14 cellular contexts compared by ENCODE assay signal in the genomic region with DNA sequence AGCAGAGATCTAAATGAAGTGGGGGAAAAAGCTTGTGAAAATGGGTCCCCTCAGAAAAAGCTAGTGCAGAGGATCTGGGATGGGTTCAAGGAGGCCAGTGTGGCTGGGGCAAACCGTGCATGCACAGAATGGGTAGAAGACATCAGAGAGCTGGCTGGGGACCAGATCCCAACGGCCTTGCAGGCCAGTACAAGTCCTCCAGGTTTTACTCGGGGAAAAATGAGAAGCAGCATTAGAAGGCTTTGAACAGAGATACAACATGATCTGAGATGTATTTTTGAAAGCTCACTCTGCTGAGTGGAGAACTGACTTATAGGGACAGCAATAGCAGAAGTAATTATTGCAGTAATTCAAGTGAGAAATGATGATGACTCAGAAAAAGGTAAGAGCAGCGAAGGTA.
A peak's percentile ranks its signal among the peaks of the same experiment; 100 is the strongest.
DNase-seq lines count a peak whose midpoint lies in the region; ATAC-seq and TF ChIP-seq lines count a peak whose summit lies in the region.
"Had no signal": no experiment of that assay in that cellular context is flagged by ENCODE, and none has a peak within 500 bp of the region (broad histone marks: within the 10 kb centered on the region; RNA-seq: fewer than 3 reads in every experiment).

No MANE protein-coding gene starts in this region.

- DNase-seq in activated CD8-positive, alpha-beta T cell treated with anti-CD3 and anti-CD28 coated beads for 36 hours, result no peak
- no peak for DNase-seq in activated CD8-positive, alpha-beta T cell treated with anti-CD3 and anti-CD28 coated beads, Interleukin-2, amount 10 ng/mL, durations not matched to agents 7 days and 5 days
- DNase-seq in T-cell, result no peak
- no peak for DNase-seq in epithelial cell of prostate (ENCODE audit: low read depth, low spot score)
- no peak for DNase-seq in NCI-H82 treated with DMSO at 0.1 percent for 48 hours (lab: John Stamatoyannopoulos, UW; ENCODE audit: unreplicated experiment)
- no peak for DNase-seq in LoVo (ENCODE audit: low spot score)
- DNase-seq: aorta; dorsolateral prefrontal cortex; NCI-H2107; SJCRH30; stimulated activated naive B cell treated with anti-CD40 and anti-IgM and Interleukin-4, amounts not matched to agents 10 μg/mL and 1 μg/mL and 100 μg/mL, for 72 hours had no signal

- no peaks in the 10 kb centered on the region for H3K27me3 Mint-ChIP-seq in activated CD8-positive, alpha-beta T cell treated with anti-CD3 and anti-CD28 coated beads for 36 hours
- no peaks in the 10 kb centered on the region for H3K27me3 Mint-ChIP-seq in activated CD8-positive, alpha-beta T cell treated with anti-CD3 and anti-CD28 coated beads, Interleukin-2, amount 10 ng/mL, durations not matched to agents 7 days and 5 days (ENCODE audit: low read depth)
- H3K27me3 Mint-ChIP-seq in T-cell, result no peaks in the 10 kb centered on the region
- H3K27me3 Mint-ChIP-seq in stimulated activated memory B cell treated with anti-CD40 and anti-IgM and Interleukin-4, amounts not matched to agents 10 μg/mL and 1 μg/mL and 100 μg/mL, for 72 hours, result no peaks in the 10 kb centered on the region
- H3K27me3 Mint-ChIP-seq: stimulated activated naive B cell treated with anti-CD40 and anti-IgM and Interleukin-4, amounts not matched to agents 10 μg/mL and 1 μg/mL and 100 μg/mL, for 72 hours had no signal

- H3K27ac ChIP-seq in epithelial cell of prostate, result peak overlapping the region; percentile 9
- H3K27ac ChIP-seq: SJCRH30, vagina had no signal

- peaks cover 23% of the 10 kb centered on the region for H3K4me1 Mint-ChIP-seq in activated CD8-positive, alpha-beta T cell treated with anti-CD3 and anti-CD28 coated beads for 36 hours (ENCODE audit: low read depth)
- H3K4me1 Mint-ChIP-seq in activated CD8-positive, alpha-beta T cell treated with anti-CD3 and anti-CD28 coated beads, Interleukin-2, amount 10 ng/mL, durations not matched to agents 7 days and 5 days (ENCODE audit: low read depth), result no peaks in the 10 kb centered on the region
- peaks cover 0 to 12% (median 2%) of the 10 kb centered on the region in 3 donors for H3K4me1 Mint-ChIP-seq in T-cell
- peaks cover 21% of the 10 kb centered on the region for H3K4me1 Mint-ChIP-seq in stimulated activated memory B cell treated with anti-CD40 and anti-IgM and Interleukin-4, amounts not matched to agents 10 μg/mL and 1 μg/mL and 100 μg/mL, for 72 hours

- POLR2A ChIA-PET in activated CD8-positive, alpha-beta T cell treated with anti-CD3 and anti-CD28 coated beads for 36 hours (lab: Charles Lee), result interaction anchor here (1.5 kb wide), 1 partner anchor 23 kb away, joined by 4 read pairs; no protein-coding TSS in a partner anchor
- POLR2A ChIA-PET in activated CD8-positive, alpha-beta T cell treated with anti-CD3 and anti-CD28 coated beads, Interleukin-2, amount 10 ng/mL, durations not matched to agents 7 days and 5 days (lab: Charles Lee), result no interaction called here
- POLR2A ChIA-PET in T-cell (lab: Charles Lee), result interaction anchor here in 1 of 2 donors (0.6 kb wide), 1 partner anchor 141 kb away, joined by 3 read pairs; no protein-coding TSS in a partner anchor

- intact Hi-C loops in activated CD8-positive, alpha-beta T cell treated with anti-CD3 and anti-CD28 coated beads for 36 hours (cut with micrococcal nuclease), result no loop called here

- no peaks in the 10 kb centered on the region for H3K9me3 Mint-ChIP-seq in activated CD8-positive, alpha-beta T cell treated with anti-CD3 and anti-CD28 coated beads for 36 hours
- no peaks in the 10 kb centered on the region for H3K9me3 Mint-ChIP-seq in activated CD8-positive, alpha-beta T cell treated with anti-CD3 and anti-CD28 coated beads, Interleukin-2, amount 10 ng/mL, durations not matched to agents 7 days and 5 days (ENCODE audit: insufficient read depth)
- no peaks in the 10 kb centered on the region for H3K9me3 Mint-ChIP-seq in T-cell
- H3K9me3 Mint-ChIP-seq in stimulated activated memory B cell treated with anti-CD40 and anti-IgM and Interleukin-4, amounts not matched to agents 10 μg/mL and 1 μg/mL and 100 μg/mL, for 72 hours, result no peaks in the 10 kb centered on the region
- H3K9me3 Mint-ChIP-seq: stimulated activated naive B cell treated with anti-CD40 and anti-IgM and Interleukin-4, amounts not matched to agents 10 μg/mL and 1 μg/mL and 100 μg/mL, for 72 hours had no signal

- TF ChIP-seq CTCF in activated CD8-positive, alpha-beta T cell treated with anti-CD3 and anti-CD28 coated beads for 36 hours (IDR thresholded peaks at IDR 0.05), result no peak

- peaks cover 17% of the 10 kb centered on the region for H3K36me3 Mint-ChIP-seq in activated CD8-positive, alpha-beta T cell treated with anti-CD3 and anti-CD28 coated beads for 36 hours (ENCODE audit: low read depth)
- H3K36me3 Mint-ChIP-seq in activated CD8-positive, alpha-beta T cell treated with anti-CD3 and anti-CD28 coated beads, Interleukin-2, amount 10 ng/mL, durations not matched to agents 7 days and 5 days (ENCODE audit: low read depth), result peaks cover 30% of the 10 kb centered on the region
- peaks cover 51% of the 10 kb centered on the region for H3K36me3 Mint-ChIP-seq in T-cell
- peaks cover 49% of the 10 kb centered on the region for H3K36me3 Mint-ChIP-seq in stimulated activated memory B cell treated with anti-CD40 and anti-IgM and Interleukin-4, amounts not matched to agents 10 μg/mL and 1 μg/mL and 100 μg/mL, for 72 hours

- ATAC-seq in activated CD8-positive, alpha-beta T cell treated with anti-CD3 and anti-CD28 coated beads for 36 hours, result no peak
- ATAC-seq in activated CD8-positive, alpha-beta T cell treated with anti-CD3 and anti-CD28 coated beads, Interleukin-2, amount 10 ng/mL, durations not matched to agents 7 days and 5 days, result no peak
- ATAC-seq in T-cell (replicated peaks in 1 of 4) (no peak), GM21717 (IDR thresholded peaks at IDR 0.05; ENCODE audit: unreplicated experiment) (no peak)
- ATAC-seq in stimulated activated memory B cell treated with anti-CD40 and anti-IgM and Interleukin-4, amounts not matched to agents 10 μg/mL and 1 μg/mL and 100 μg/mL, for 72 hours, result no peak
- ATAC-seq: stimulated activated naive B cell treated with anti-CD40 and anti-IgM and Interleukin-4, amounts not matched to agents 10 μg/mL and 1 μg/mL and 100 μg/mL, for 72 hours had no signal

- H3K4me3 Mint-ChIP-seq in activated CD8-positive, alpha-beta T cell treated with anti-CD3 and anti-CD28 coated beads for 36 hours, result no peak overlapping the region
- no peak overlapping the region for H3K4me3 Mint-ChIP-seq in activated CD8-positive, alpha-beta T cell treated with anti-CD3 and anti-CD28 coated beads, Interleukin-2, amount 10 ng/mL, durations not matched to agents 7 days and 5 days
- H3K4me3 Mint-ChIP-seq in T-cell, result no peak overlapping the region
- no peak overlapping the region for H3K4me3 Mint-ChIP-seq in stimulated activated memory B cell treated with anti-CD40 and anti-IgM and Interleukin-4, amounts not matched to agents 10 μg/mL and 1 μg/mL and 100 μg/mL, for 72 hours
- H3K4me3 Mint-ChIP-seq: stimulated activated naive B cell treated with anti-CD40 and anti-IgM and Interleukin-4, amounts not matched to agents 10 μg/mL and 1 μg/mL and 100 μg/mL, for 72 hours had no signal

- CTCF ChIA-PET in activated CD8-positive, alpha-beta T cell treated with anti-CD3 and anti-CD28 coated beads for 36 hours (lab: Charles Lee), result interaction anchor here (1.1 to 1.4 kb wide), 2 partner anchors 12 to 21 kb away, joined by 3 read pairs; no protein-coding TSS in a partner anchor
- CTCF ChIA-PET in activated CD8-positive, alpha-beta T cell treated with anti-CD3 and anti-CD28 coated beads, Interleukin-2, amount 10 ng/mL, durations not matched to agents 7 days and 5 days (lab: Charles Lee), result interaction anchor here (0.6 to 1.2 kb wide), 3 partner anchors 33 to 1536 kb away, joined by 3 to 4 read pairs (median 3); no protein-coding TSS in a partner anchor
- CTCF ChIA-PET in T-cell (lab: Charles Lee), result interaction anchor here in 1 of 2 donors (0.6 kb wide), 1 partner anchor 12 kb away, joined by 6 read pairs; no protein-coding TSS in a partner anchor

- peak overlapping the region; percentile 4 for H3K27ac Mint-ChIP-seq in activated CD8-positive, alpha-beta T cell treated with anti-CD3 and anti-CD28 coated beads for 36 hours
- no peak overlapping the region for H3K27ac Mint-ChIP-seq in activated CD8-positive, alpha-beta T cell treated with anti-CD3 and anti-CD28 coated beads, Interleukin-2, amount 10 ng/mL, durations not matched to agents 7 days and 5 days
- peak overlapping the region; percentile 50 to 53 for H3K27ac Mint-ChIP-seq in T-cell
- H3K27ac Mint-ChIP-seq in stimulated activated memory B cell treated with anti-CD40 and anti-IgM and Interleukin-4, amounts not matched to agents 10 μg/mL and 1 μg/mL and 100 μg/mL, for 72 hours, result peak overlapping the region; percentile 49
- H3K27ac Mint-ChIP-seq: stimulated activated naive B cell treated with anti-CD40 and anti-IgM and Interleukin-4, amounts not matched to agents 10 μg/mL and 1 μg/mL and 100 μg/mL, for 72 hours had no signal
